20 cellular contexts compared by ENCODE assay signal in genomic region chrX:31063114-31063513, GRCh38. TPM values are rescaled to one million over a fixed set of nuclear protein-coding genes. Genes with fewer than 3 reads are reported as not detected.
DNase-seq lines count a peak whose midpoint lies in the region; ATAC-seq lines count a peak whose summit lies in the region.
"Had no signal": no experiment of that assay in that cellular context is flagged by ENCODE, and none has a peak within 500 bp of the region (broad histone marks: within the 10 kb centered on the region; RNA-seq: fewer than 3 reads in every experiment).

No MANE protein-coding gene starts in this region.

- peaks cover 4% of the 10 kb centered on the region for H3K4me1 Mint-ChIP-seq in activated CD4-positive, alpha-beta T cell treated with anti-CD3 and anti-CD28 coated beads for 36 hours
- H3K4me1 Mint-ChIP-seq in activated CD4-positive, alpha-beta T cell treated with anti-CD3 and anti-CD28 coated beads, Interleukin-2, amount 10 ng/mL, durations not matched to agents 7 days and 5 days = peaks cover 5% of the 10 kb centered on the region
- peaks cover 25% of the 10 kb centered on the region for H3K4me1 Mint-ChIP-seq in activated T-helper 1 cell treated with anti-CD3 and anti-CD28 coated beads, Interleukin-12 subunit alpha, Interleukin-12 subunit beta, Interleukin-2, Interleukin-4 antibody, amounts not matched to agents 30 ng/mL and 10 ng/mL and 1 ng/mL, durations not matched to agents 14 hours and 24 hours and 36 hours (ENCODE audit: low read depth)
- H3K4me1 Mint-ChIP-seq: B cell, H9, IgD-negative memory B cell had no signal

- POLR2A ChIA-PET in activated CD4-positive, alpha-beta T cell treated with anti-CD3 and anti-CD28 coated beads for 36 hours (lab: Charles Lee) = no interaction called here
- POLR2A ChIA-PET in activated CD4-positive, alpha-beta T cell treated with anti-CD3 and anti-CD28 coated beads, Interleukin-2, amount 10 ng/mL, durations not matched to agents 7 days and 5 days (lab: Charles Lee) = no interaction called here

- H3K4me3 Mint-ChIP-seq in activated CD4-positive, alpha-beta T cell treated with anti-CD3 and anti-CD28 coated beads for 36 hours = no peak overlapping the region
- H3K4me3 Mint-ChIP-seq in activated CD4-positive, alpha-beta T cell treated with anti-CD3 and anti-CD28 coated beads, Interleukin-2, amount 10 ng/mL, durations not matched to agents 7 days and 5 days = no peak overlapping the region
- peak overlapping the region; percentile 58 for H3K4me3 Mint-ChIP-seq in activated T-helper 1 cell treated with anti-CD3 and anti-CD28 coated beads, Interleukin-12 subunit alpha, Interleukin-12 subunit beta, Interleukin-2, Interleukin-4 antibody, amounts not matched to agents 30 ng/mL and 10 ng/mL and 1 ng/mL, durations not matched to agents 14 hours and 24 hours and 36 hours
- H3K4me3 Mint-ChIP-seq: B cell; CD4-positive, alpha-beta T cell; H9; IgD-negative memory B cell had no signal

- CTCF ChIA-PET in activated CD4-positive, alpha-beta T cell treated with anti-CD3 and anti-CD28 coated beads for 36 hours (lab: Charles Lee) = interaction anchor here (0.7 kb wide), 1 partner anchor 1159 kb away, joined by 3 read pairs; no protein-coding TSS in a partner anchor
- CTCF ChIA-PET in activated CD4-positive, alpha-beta T cell treated with anti-CD3 and anti-CD28 coated beads, Interleukin-2, amount 10 ng/mL, durations not matched to agents 7 days and 5 days (lab: Charles Lee) = interaction anchor here (0.9 kb wide), 1 partner anchor 34 kb away, joined by 3 read pairs; no protein-coding TSS in a partner anchor

- no peak overlapping the region for H3K27ac Mint-ChIP-seq in activated CD4-positive, alpha-beta T cell treated with anti-CD3 and anti-CD28 coated beads for 36 hours
- H3K27ac Mint-ChIP-seq in activated CD4-positive, alpha-beta T cell treated with anti-CD3 and anti-CD28 coated beads, Interleukin-2, amount 10 ng/mL, durations not matched to agents 7 days and 5 days = no peak overlapping the region
- peak overlapping the region; percentile 78 for H3K27ac Mint-ChIP-seq in activated T-helper 1 cell treated with anti-CD3 and anti-CD28 coated beads, Interleukin-12 subunit alpha, Interleukin-12 subunit beta, Interleukin-2, Interleukin-4 antibody, amounts not matched to agents 30 ng/mL and 10 ng/mL and 1 ng/mL, durations not matched to agents 14 hours and 24 hours and 36 hours
- H3K27ac Mint-ChIP-seq: B cell; CD4-positive, alpha-beta T cell; H9; IgD-negative memory B cell had no signal

- H3K27me3 Mint-ChIP-seq in activated CD4-positive, alpha-beta T cell treated with anti-CD3 and anti-CD28 coated beads for 36 hours = no peaks in the 10 kb centered on the region
- no peaks in the 10 kb centered on the region for H3K27me3 Mint-ChIP-seq in activated CD4-positive, alpha-beta T cell treated with anti-CD3 and anti-CD28 coated beads, Interleukin-2, amount 10 ng/mL, durations not matched to agents 7 days and 5 days
- no peaks in the 10 kb centered on the region for H3K27me3 Mint-ChIP-seq in activated T-helper 1 cell treated with anti-CD3 and anti-CD28 coated beads, Interleukin-12 subunit alpha, Interleukin-12 subunit beta, Interleukin-2, Interleukin-4 antibody, amounts not matched to agents 30 ng/mL and 10 ng/mL and 1 ng/mL, durations not matched to agents 14 hours and 24 hours and 36 hours (ENCODE audit: insufficient read depth)
- H3K27me3 Mint-ChIP-seq: B cell; CD4-positive, alpha-beta T cell; IgD-negative memory B cell had no signal

- DNase-seq in activated CD4-positive, alpha-beta T cell treated with anti-CD3 and anti-CD28 coated beads for 36 hours = no peak
- DNase-seq in activated CD4-positive, alpha-beta T cell treated with anti-CD3 and anti-CD28 coated beads, Interleukin-2, amount 10 ng/mL, durations not matched to agents 7 days and 5 days = no peak
- peak; percentile 13 for DNase-seq in DMS53 treated with DMSO at 0.1 percent for 48 hours (lab: John Stamatoyannopoulos, UW; ENCODE audit: unreplicated experiment)
- no peak for DNase-seq in activated T-helper 1 cell treated with anti-CD3 and anti-CD28 coated beads, Interleukin-12 subunit alpha, Interleukin-12 subunit beta, Interleukin-2, Interleukin-4 antibody, amounts not matched to agents 30 ng/mL and 10 ng/mL and 1 ng/mL, durations not matched to agents 14 hours and 24 hours and 36 hours (ENCODE audit: low spot score)
- DNase-seq in Ammon's horn (ENCODE audit: low spot score) = no peak
- DNase-seq: ACHN; C1 segment of cervical spinal cord; CD4-positive, alpha-beta T cell; DND-41; GDM1; GOT3; H9; KG1 had no signal

- ATAC-seq in activated CD4-positive, alpha-beta T cell treated with anti-CD3 and anti-CD28 coated beads for 36 hours = peak; percentile 60
- ATAC-seq in GM18868 (IDR thresholded peaks at IDR 0.05; ENCODE audit: unreplicated experiment) (peak; percentile 65), HG03460 (IDR thresholded peaks at IDR 0.05; ENCODE audit: unreplicated experiment) (no peak), GM19035 (IDR thresholded peaks at IDR 0.05; ENCODE audit: unreplicated experiment) (no peak)

- intact Hi-C loops in activated CD4-positive, alpha-beta T cell treated with anti-CD3 and anti-CD28 coated beads for 36 hours (cut with DNase I, micrococcal nuclease) = loop anchor here in 1 of 2 experiments (5.0 kb wide), 1 partner anchor 34 kb away; no protein-coding TSS in a partner anchor
- intact Hi-C loops in activated T-helper 1 cell treated with anti-CD3 and anti-CD28 coated beads, Interleukin-12 subunit alpha, Interleukin-12 subunit beta, Interleukin-2, Interleukin-4 antibody, amounts not matched to agents 30 ng/mL and 10 ng/mL and 1 ng/mL, durations not matched to agents 14 hours and 24 hours and 36 hours (cut with micrococcal nuclease) = no loop called here

- no peaks in the 10 kb centered on the region for H3K36me3 Mint-ChIP-seq in activated CD4-positive, alpha-beta T cell treated with anti-CD3 and anti-CD28 coated beads for 36 hours (ENCODE audit: low read depth)
- H3K36me3 Mint-ChIP-seq in activated CD4-positive, alpha-beta T cell treated with anti-CD3 and anti-CD28 coated beads, Interleukin-2, amount 10 ng/mL, durations not matched to agents 7 days and 5 days (ENCODE audit: low read depth) = no peaks in the 10 kb centered on the region
- no peaks in the 10 kb centered on the region for H3K36me3 Mint-ChIP-seq in activated T-helper 1 cell treated with anti-CD3 and anti-CD28 coated beads, Interleukin-12 subunit alpha, Interleukin-12 subunit beta, Interleukin-2, Interleukin-4 antibody, amounts not matched to agents 30 ng/mL and 10 ng/mL and 1 ng/mL, durations not matched to agents 14 hours and 24 hours and 36 hours (ENCODE audit: low read depth)
- H3K36me3 Mint-ChIP-seq: IgD-negative memory B cell had no signal

- no peaks in the 10 kb centered on the region for H3K9me3 Mint-ChIP-seq in activated CD4-positive, alpha-beta T cell treated with anti-CD3 and anti-CD28 coated beads for 36 hours (ENCODE audit: low read depth)
- H3K9me3 Mint-ChIP-seq in activated CD4-positive, alpha-beta T cell treated with anti-CD3 and anti-CD28 coated beads, Interleukin-2, amount 10 ng/mL, durations not matched to agents 7 days and 5 days = no peaks in the 10 kb centered on the region
- peaks cover 6% of the 10 kb centered on the region for H3K9me3 Mint-ChIP-seq in activated T-helper 1 cell treated with anti-CD3 and anti-CD28 coated beads, Interleukin-12 subunit alpha, Interleukin-12 subunit beta, Interleukin-2, Interleukin-4 antibody, amounts not matched to agents 30 ng/mL and 10 ng/mL and 1 ng/mL, durations not matched to agents 14 hours and 24 hours and 36 hours
- H3K9me3 Mint-ChIP-seq: CD4-positive, alpha-beta T cell; IgD-negative memory B cell had no signal

RNA-seq across cellular contexts. Expression of gene FTHL17, which starts 8.7 kb away (rescaled TPM):
- total RNA-seq in activated CD4-positive, alpha-beta T cell treated with anti-CD3 and anti-CD28 coated beads for 36 hours = not detected
- not detected for total RNA-seq in activated CD4-positive, alpha-beta T cell treated with anti-CD3 and anti-CD28 coated beads, Interleukin-2, amount 10 ng/mL, durations not matched to agents 7 days and 5 days
- total RNA-seq in activated T-helper 1 cell treated with anti-CD3 and anti-CD28 coated beads, Interleukin-12 subunit alpha, Interleukin-12 subunit beta, Interleukin-2, Interleukin-4 antibody, amounts not matched to agents 30 ng/mL and 10 ng/mL and 1 ng/mL, durations not matched to agents 14 hours and 24 hours and 36 hours = not detected in 2 replicates
- total RNA-seq: A172; B cell; CD4-positive, alpha-beta T cell; H9; HT1080 had no signal

Comparison
In these comparisons a context has a peak if more than half of its experiments do, and no peak if none do; other contexts are left out.
1. ATAC-seq: peak in activated CD4-positive, alpha-beta T cell treated with anti-CD3 and anti-CD28 coated beads for 36 hours (single experiment) and GM18868 (single experiment); none in HG03460 (single experiment) and GM19035 (single experiment).